18 cellular contexts compared by ENCODE assay signal in the genomic region with DNA sequence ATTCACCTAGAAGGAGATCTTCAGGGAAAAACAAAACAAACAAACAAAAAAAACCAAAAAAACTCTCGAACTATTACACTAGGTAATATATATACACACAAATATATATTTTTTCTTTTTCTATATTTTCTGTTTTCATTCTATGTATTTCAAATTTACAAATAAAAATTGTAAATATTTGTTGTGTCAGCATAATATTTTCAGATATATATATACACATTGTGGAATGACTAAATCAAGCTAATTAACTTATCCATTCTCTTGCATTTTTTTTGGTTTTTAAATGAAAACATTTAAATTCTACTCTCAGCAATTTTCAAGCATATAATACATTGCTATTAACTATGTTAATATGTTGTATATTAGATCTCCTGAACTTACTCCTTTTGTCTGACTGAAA.
DNase-seq lines count a peak whose midpoint lies in the region; ATAC-seq, FAIRE-seq and TF ChIP-seq lines count a peak whose summit lies in the region.
"Had no signal": no experiment of that assay in that cellular context is flagged by ENCODE, and none has a peak within 500 bp of the region (broad histone marks: within the 10 kb centered on the region; RNA-seq: fewer than 3 reads in every experiment).

No MANE protein-coding gene starts in this region.

- H3K27ac ChIP-seq in Karpas-422 (ENCODE audit: low read length) (no peak overlapping the region), prostate gland (no peak overlapping the region)
- H3K27ac ChIP-seq: BLaER1 treated with 17β-estradiol and CSF1 and Interleukin-3, amounts not matched to agents 10 nM and 100 nM had no signal

- no peak for TF ChIP-seq CTCF in D721Med (IDR thresholded peaks at IDR 0.05; ENCODE audit: insufficient read depth, missing control alignments)
- TF ChIP-seq CTCF in prostate gland (IDR thresholded peaks at IDR 0.05): no peak

- no peaks in the 10 kb centered on the region for H3K9me2 ChIP-seq in Karpas-422 (replicated peaks; ENCODE audit: insufficient read depth, low read length)

- DNase-seq in D721Med (ENCODE audit: insufficient read length, low spot score) (no peak), Karpas-422 (no peak), HuH-7 (ENCODE audit: low spot score) (no peak), prostate gland (ENCODE audit: low spot score) (no peak)
- DNase-seq: 8988T; CD4-positive, alpha-beta T cell; CD8-positive, alpha-beta memory T cell; DMS53; DMS79 treated with DMSO at 0.1 percent for 48 hours; HCEC 1CT had no signal

- peak overlapping the region; percentile 71; the same call in 1 of the 2 replicates for H2AFZ ChIP-seq in Karpas-422 (ENCODE audit: low read length)
- H2AFZ ChIP-seq: GM23338 had no signal

- ATAC-seq in GM18909 (IDR thresholded peaks at IDR 0.05; ENCODE audit: poor library complexity, unreplicated experiment): no peak
- ATAC-seq: GM23338 had no signal

- H3K4me3 ChIP-seq in Karpas-422 (ENCODE audit: low read length) (no peak overlapping the region), prostate gland (no peak overlapping the region)
- H3K4me3 ChIP-seq: BLaER1 treated with 17β-estradiol and CSF1 and Interleukin-3, amounts not matched to agents 10 nM and 100 nM; GM23338 had no signal

- intact Hi-C loops in prostate gland (cut with DNase I): no loop called here

- no peak for TF ChIP-seq POLR2A in prostate gland (IDR thresholded peaks at IDR 0.05)

- WGBS in prostate gland: 92% methylated on average over 1 of the region's 1 CpG

- H3K9me3 ChIP-seq in Karpas-422 (ENCODE audit: low read length): no peaks in the 10 kb centered on the region; the same call in 1 of the 2 replicates
- H3K9me3 ChIP-seq in prostate gland: no peaks in the 10 kb centered on the region

- no peaks in the 10 kb centered on the region for H3K79me2 ChIP-seq in Karpas-422 (ENCODE audit: low read length)

- FAIRE-seq in A204.1 (lab: Jason Lieb, UNC): peak; percentile 48
- FAIRE-seq in D721Med (lab: Jason Lieb, UNC): peak; percentile 41
- peak; percentile 29 for FAIRE-seq in endometrium (lab: Jason Lieb, UNC)
- FAIRE-seq: GM12892, GM19239, H54 had no signal

- H4K20me1 ChIP-seq in Karpas-422 (ENCODE audit: insufficient read depth, low read depth, low read length): no peaks in the 10 kb centered on the region
- H4K20me1 ChIP-seq: BLaER1 treated with 17β-estradiol and CSF1 and Interleukin-3, amounts not matched to agents 10 nM and 100 nM had no signal

- H3K27me3 ChIP-seq in Karpas-422 (ENCODE audit: low read length): no peaks in the 10 kb centered on the region
- no peaks in the 10 kb centered on the region for H3K27me3 ChIP-seq in prostate gland (replicated peaks; ENCODE audit: insufficient read depth)
- H3K27me3 ChIP-seq: BLaER1 treated with 17β-estradiol and CSF1 and Interleukin-3, amounts not matched to agents 10 nM and 100 nM had no signal

- no peak overlapping the region for H3K4me2 ChIP-seq in Karpas-422 (ENCODE audit: low read depth, low read length, poor library complexity, severe bottlenecking)
- H3K4me2 ChIP-seq: BLaER1 treated with 17β-estradiol and CSF1 and Interleukin-3, amounts not matched to agents 10 nM and 100 nM; GM23338 had no signal

- no peak overlapping the region for H3K9ac ChIP-seq in Karpas-422 (ENCODE audit: low read length)
- H3K9ac ChIP-seq: BLaER1 treated with 17β-estradiol and CSF1 and Interleukin-3, amounts not matched to agents 10 nM and 100 nM had no signal

- H3K4me1 ChIP-seq in Karpas-422 (ENCODE audit: low read length) (no peaks in the 10 kb centered on the region), prostate gland (replicated peaks) (no peaks in the 10 kb centered on the region)
- H3K4me1 ChIP-seq: BLaER1 treated with 17β-estradiol and CSF1 and Interleukin-3, amounts not matched to agents 10 nM and 100 nM had no signal

- H3K36me3 ChIP-seq in Karpas-422 (ENCODE audit: insufficient read depth, low read length) (no peaks in the 10 kb centered on the region), prostate gland (no peaks in the 10 kb centered on the region)
- H3K36me3 ChIP-seq: BLaER1 treated with 17β-estradiol and CSF1 and Interleukin-3, amounts not matched to agents 10 nM and 100 nM had no signal
